ENCODE assay signal across 32 cellular contexts in genomic region chr3:182673336-182673735, GRCh38.
"Had no signal": no experiment of that assay in that cellular context is flagged by ENCODE, and none has a peak within 500 bp of the region (broad histone marks: within the 10 kb centered on the region; RNA-seq: fewer than 3 reads in every experiment).

No MANE protein-coding gene starts in this region.

- H3K27ac ChIP-seq: adrenal gland, body of pancreas, brain microvascular endothelial cell, breast epithelium, VCaP had no signal

- H3K4me3 ChIP-seq: adrenal gland, body of pancreas, breast epithelium had no signal

- DNase-seq: activated B cell treated with CpG ODN at 0.5 μM for 24 hours; activated CD4-positive, alpha-beta memory T cell treated with anti-CD3 and anti-CD28 coated beads for 36 hours; activated CD4-positive, alpha-beta T cell treated with anti-CD3 and anti-CD28 coated beads for 4 hours; activated CD4-positive, alpha-beta T cell treated with anti-CD3 and anti-CD28 coated beads, Interleukin-2, amount 10 ng/mL, durations not matched to agents 24 days and 14 days; activated CD4-positive, alpha-beta T cell treated with anti-CD3 and anti-CD28 coated beads, Interleukin-2, amount 50 U/mL, for 1 hour; activated CD4-positive, alpha-beta T cell treated with anti-CD3 and anti-CD28 coated beads, Interleukin-2, amount 50 U/mL, for 4 hours; activated CD4-positive, CD25-positive, alpha-beta regulatory T cell treated with anti-CD3 and anti-CD28 coated beads, Interleukin-2, amount 50 U/mL, for 72 hours; activated CD8-positive, alpha-beta memory T cell treated with anti-CD3 and anti-CD28 coated beads, Interleukin-2, amount 50 U/mL, for 4 hours; activated CD8-positive, alpha-beta T cell treated with anti-CD3 and anti-CD28 coated beads for 36 hours; activated gamma-delta T cell; activated naive CD4-positive, alpha-beta T cell; activated naive CD4-positive, alpha-beta T cell treated with anti-CD3 and anti-CD28 coated beads for 36 hours; activated naive CD4-positive, alpha-beta T cell treated with anti-CD3 and anti-CD28 coated beads, Interleukin-2, amount 50 U/mL, for 16 hours; activated naive CD8-positive, alpha-beta T cell treated with anti-CD3 and anti-CD28 coated beads for 36 hours; activated T-cell treated with anti-CD3 and anti-CD28 coated beads for 4 hours; activated T-cell treated with anti-CD3 and anti-CD28 coated beads, Interleukin-2, amount 50 U/mL, for 1 hour; activated T-cell treated with anti-CD3 and anti-CD28 coated beads, Interleukin-2, amount 50 U/mL, for 4 hours; activated T-cell treated with anti-CD3 and anti-CD28 coated beads, Interleukin-2, amount 50 U/mL, for 72 hours; adrenal gland; amniotic stem cell; aorta; body of pancreas; brain microvascular endothelial cell; caudate nucleus; cerebellar nuclear complex; T-helper 1 cell; T-helper 2 cell; T-helper 9 cell had no signal

- H3K9me3 ChIP-seq: adrenal gland, body of pancreas, breast epithelium had no signal

- H3K27me3 ChIP-seq: adrenal gland, body of pancreas, brain microvascular endothelial cell had no signal

- FAIRE-seq: astrocyte, TTC549 had no signal

- H3K4me1 ChIP-seq: adrenal gland, body of pancreas, breast epithelium had no signal

- H3K36me3 ChIP-seq: adrenal gland, brain microvascular endothelial cell, breast epithelium had no signal
